8 cellular contexts compared by ENCODE assay signal in the genomic region with DNA sequence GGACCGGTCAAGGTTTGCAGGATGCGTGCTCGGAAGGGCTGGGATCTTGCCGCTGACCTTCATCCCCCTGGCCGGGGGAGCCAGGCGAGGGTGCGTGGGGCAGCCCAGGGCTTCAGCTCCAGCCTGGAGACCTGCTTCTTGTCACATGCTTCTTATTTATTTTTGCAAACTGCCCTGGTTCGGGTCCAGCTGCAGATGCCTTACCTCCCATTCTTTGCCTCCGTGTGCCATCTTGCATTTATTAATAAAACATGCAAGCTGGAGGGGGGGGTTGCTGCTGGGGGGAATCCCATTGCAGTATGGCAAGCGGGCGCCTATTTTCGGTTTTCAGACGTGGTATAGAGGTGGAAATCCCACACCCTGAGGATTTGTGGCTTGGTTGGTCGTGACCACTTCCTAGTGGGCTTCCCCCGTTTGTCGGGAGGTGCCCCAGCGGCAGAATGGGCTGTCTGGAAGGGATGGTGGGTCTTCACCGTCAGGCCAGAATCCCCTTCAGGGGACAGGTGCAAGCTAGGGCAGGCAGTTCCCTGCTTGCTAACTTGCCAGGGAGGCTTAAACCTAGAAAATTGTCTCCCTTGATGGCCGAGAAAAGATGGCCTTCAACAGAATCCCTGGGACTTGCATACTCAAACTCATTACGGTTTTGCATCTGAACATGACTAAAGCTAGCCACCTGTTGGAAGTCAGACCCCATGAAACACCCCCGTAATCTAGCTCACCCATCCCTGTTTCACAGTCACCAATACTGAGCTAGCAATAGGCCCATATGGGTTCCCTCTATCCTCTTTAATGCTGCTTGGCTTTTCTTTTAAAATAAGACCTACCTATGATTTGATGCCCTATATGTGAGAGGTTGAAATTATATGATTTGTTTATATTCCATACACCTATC. TPM values are rescaled to one million over a fixed set of nuclear protein-coding genes. Genes with fewer than 3 reads are reported as not detected.
DNase-seq lines count a peak whose midpoint lies in the region; ATAC-seq lines count a peak whose summit lies in the region.

No MANE protein-coding gene starts in this region.

- H3K4me1 ChIP-seq in ACC112 (ENCODE audit: control insufficient read depth, insufficient read depth, low read length, unreplicated experiment) = peaks cover 12% of the 10 kb centered on the region
- H3K4me1 ChIP-seq in HUES64 (ENCODE audit: insufficient read depth, low read length) = peaks cover 28% of the 10 kb centered on the region; the same call in 1 of the 2 replicates

- no peaks in the 10 kb centered on the region for H3K79me2 ChIP-seq in ACC112 (ENCODE audit: control insufficient read depth, insufficient read depth, low read length, unreplicated experiment)

- no peak for ATAC-seq in HG02840 (IDR thresholded peaks at IDR 0.05; ENCODE audit: low FRiP score, unreplicated experiment)

- peak; percentile 16 for DNase-seq in activated T-helper 9 cell treated with anti-CD3 and anti-CD28 coated beads, Interleukin-2, amount 50 U/mL, for 16 hours (ENCODE audit: low read depth)
- DNase-seq in stimulated activated CD4-positive, alpha-beta T cell treated with anti-CD3 and anti-CD28 coated beads, Interleukin-4, amount 100 ng/mL, for 24 hours = peak; percentile 38
- DNase-seq in SIG-M5 treated with dmso at 0.1 percent for 504 hours (lab: John Stamatoyannopoulos, UW; ENCODE audit: unreplicated experiment) (no peak), NCI-H2196 treated with DMSO at 0.1 percent for 48 hours (lab: John Stamatoyannopoulos, UW; ENCODE audit: unreplicated experiment) (no peak)

- no peaks in the 10 kb centered on the region for H3K9me3 ChIP-seq in HUES64 (ENCODE audit: insufficient read depth, low read depth, low read length)
- no peaks in the 10 kb centered on the region for H3K9me3 ChIP-seq in iPS-18c (ENCODE audit: control insufficient read depth, insufficient read depth, low read length)

- H3K27me3 ChIP-seq in ACC112 (ENCODE audit: insufficient read depth, low read length) (peaks cover 84% of the 10 kb centered on the region), HUES64 (ENCODE audit: insufficient read depth, low read length) (peaks cover 46% of the 10 kb centered on the region)

- WGBS in HUES64 = 23% methylated on average over 21 of the region's 21 CpGs

- peak overlapping the region; percentile 70 for H3K4me3 ChIP-seq in ACC112 (ENCODE audit: low read depth, low read length)
- peak overlapping the region; percentile 78 for H3K4me3 ChIP-seq in HUES64 (ENCODE audit: low read length)
- H3K4me3 ChIP-seq in iPS-18c (ENCODE audit: insufficient read depth, low read depth, low read length) = peak overlapping the region; percentile 73

- no peak overlapping the region for H2AFZ ChIP-seq in ACC112 (ENCODE audit: low read length, unreplicated experiment)

- H3K27ac ChIP-seq in ACC112 (ENCODE audit: low read depth, low read length) (no peak overlapping the region), HUES64 (ENCODE audit: low read depth, low read length) (no peak overlapping the region)

- H3K9ac ChIP-seq in HUES64 (ENCODE audit: low read depth, low read length) = peak overlapping the region; percentile 53; the same call in 1 of the 2 replicates

- H3K36me3 ChIP-seq in ACC112 (ENCODE audit: insufficient read depth, low read length) (no peaks in the 10 kb centered on the region), HUES64 (ENCODE audit: insufficient read depth, low read length) (no peaks in the 10 kb centered on the region)

RNA-seq across cellular contexts. Expression of gene TMEM266, which starts 0.6 kb away (rescaled TPM):
- polyA plus RNA-seq in HUES64 (2013, experiment 1 of 2) = 1.8 TPM
- polyA plus RNA-seq in HUES64 (2013, experiment 2 of 2) = 2.3 TPM

RNA-seq across cellular contexts. Expression of gene NRG4, which starts 48.1 kb away (rescaled TPM):
- not detected for polyA plus RNA-seq in HUES64 (2013, experiment 1 of 2)
- not detected for polyA plus RNA-seq in HUES64 (2013, experiment 2 of 2)

Comparison
In these comparisons a context has a peak if more than half of its experiments do, and no peak if none do; other contexts are left out.
1. DNase-seq: peak in activated T-helper 9 cell treated with anti-CD3 and anti-CD28 coated beads, Interleukin-2, amount 50 U/mL, for 16 hours (single experiment) and stimulated activated CD4-positive, alpha-beta T cell treated with anti-CD3 and anti-CD28 coated beads, Interleukin-4, amount 100 ng/mL, for 24 hours (single experiment); none in SIG-M5 treated with dmso at 0.1 percent for 504 hours (single experiment) and NCI-H2196 treated with DMSO at 0.1 percent for 48 hours (single experiment).
2. Peak in every context shown above with its lines, with median percentiles within 50 percentile points of each other: H3K4me3 ChIP-seq.